1 cellular context compared by ENCODE assay signal in the genomic region with DNA sequence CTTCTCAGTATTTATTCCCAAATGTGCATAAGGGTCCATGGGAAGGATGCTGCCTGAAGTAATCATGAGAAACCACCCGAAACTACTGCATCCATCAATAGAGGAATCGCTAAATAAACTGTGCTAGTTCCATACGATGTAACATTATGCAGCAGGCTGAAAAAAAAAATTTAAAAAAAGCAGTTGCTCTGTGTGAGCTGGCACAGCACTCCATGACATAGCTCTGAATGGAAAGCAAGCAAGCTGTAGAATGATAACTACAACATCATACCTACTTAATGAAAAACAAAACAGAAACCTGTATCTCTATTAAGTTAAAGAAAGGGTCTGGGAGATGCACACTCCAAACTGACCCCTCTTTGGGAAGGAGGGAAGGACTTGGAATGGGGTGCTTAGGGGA.
TF ChIP-seq lines count a peak whose summit lies in the region.

No MANE protein-coding gene starts in this region.

TF ChIP-seq in WTC11, 78 proteins besides CTCF, POLR2A, EP300 and RAD21 (continued from another document):
- TF ChIP-seq, protein P1, sequence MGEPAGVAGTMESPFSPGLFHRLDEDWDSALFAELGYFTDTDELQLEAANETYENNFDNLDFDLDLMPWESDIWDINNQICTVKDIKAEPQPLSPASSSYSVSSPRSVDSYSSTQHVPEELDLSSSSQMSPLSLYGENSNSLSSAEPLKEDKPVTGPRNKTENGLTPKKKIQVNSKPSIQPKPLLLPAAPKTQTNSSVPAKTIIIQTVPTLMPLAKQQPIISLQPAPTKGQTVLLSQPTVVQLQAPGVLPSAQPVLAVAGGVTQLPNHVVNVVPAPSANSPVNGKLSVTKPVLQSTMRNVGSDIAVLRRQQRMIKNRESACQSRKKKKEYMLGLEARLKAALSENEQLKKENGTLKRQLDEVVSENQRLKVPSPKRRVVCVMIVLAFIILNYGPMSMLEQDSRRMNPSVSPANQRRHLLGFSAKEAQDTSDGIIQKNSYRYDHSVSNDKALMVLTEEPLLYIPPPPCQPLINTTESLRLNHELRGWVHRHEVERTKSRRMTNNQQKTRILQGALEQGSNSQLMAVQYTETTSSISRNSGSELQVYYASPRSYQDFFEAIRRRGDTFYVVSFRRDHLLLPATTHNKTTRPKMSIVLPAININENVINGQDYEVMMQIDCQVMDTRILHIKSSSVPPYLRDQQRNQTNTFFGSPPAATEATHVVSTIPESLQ (CRISPR knock-in tag; IDR thresholded peaks at IDR 0.05): no peak
- TF ChIP-seq, protein P2, sequence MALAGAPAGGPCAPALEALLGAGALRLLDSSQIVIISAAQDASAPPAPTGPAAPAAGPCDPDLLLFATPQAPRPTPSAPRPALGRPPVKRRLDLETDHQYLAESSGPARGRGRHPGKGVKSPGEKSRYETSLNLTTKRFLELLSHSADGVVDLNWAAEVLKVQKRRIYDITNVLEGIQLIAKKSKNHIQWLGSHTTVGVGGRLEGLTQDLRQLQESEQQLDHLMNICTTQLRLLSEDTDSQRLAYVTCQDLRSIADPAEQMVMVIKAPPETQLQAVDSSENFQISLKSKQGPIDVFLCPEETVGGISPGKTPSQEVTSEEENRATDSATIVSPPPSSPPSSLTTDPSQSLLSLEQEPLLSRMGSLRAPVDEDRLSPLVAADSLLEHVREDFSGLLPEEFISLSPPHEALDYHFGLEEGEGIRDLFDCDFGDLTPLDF (CRISPR knock-in tag; IDR thresholded peaks at IDR 0.05): no peak
- TF ChIP-seq, protein P3, sequence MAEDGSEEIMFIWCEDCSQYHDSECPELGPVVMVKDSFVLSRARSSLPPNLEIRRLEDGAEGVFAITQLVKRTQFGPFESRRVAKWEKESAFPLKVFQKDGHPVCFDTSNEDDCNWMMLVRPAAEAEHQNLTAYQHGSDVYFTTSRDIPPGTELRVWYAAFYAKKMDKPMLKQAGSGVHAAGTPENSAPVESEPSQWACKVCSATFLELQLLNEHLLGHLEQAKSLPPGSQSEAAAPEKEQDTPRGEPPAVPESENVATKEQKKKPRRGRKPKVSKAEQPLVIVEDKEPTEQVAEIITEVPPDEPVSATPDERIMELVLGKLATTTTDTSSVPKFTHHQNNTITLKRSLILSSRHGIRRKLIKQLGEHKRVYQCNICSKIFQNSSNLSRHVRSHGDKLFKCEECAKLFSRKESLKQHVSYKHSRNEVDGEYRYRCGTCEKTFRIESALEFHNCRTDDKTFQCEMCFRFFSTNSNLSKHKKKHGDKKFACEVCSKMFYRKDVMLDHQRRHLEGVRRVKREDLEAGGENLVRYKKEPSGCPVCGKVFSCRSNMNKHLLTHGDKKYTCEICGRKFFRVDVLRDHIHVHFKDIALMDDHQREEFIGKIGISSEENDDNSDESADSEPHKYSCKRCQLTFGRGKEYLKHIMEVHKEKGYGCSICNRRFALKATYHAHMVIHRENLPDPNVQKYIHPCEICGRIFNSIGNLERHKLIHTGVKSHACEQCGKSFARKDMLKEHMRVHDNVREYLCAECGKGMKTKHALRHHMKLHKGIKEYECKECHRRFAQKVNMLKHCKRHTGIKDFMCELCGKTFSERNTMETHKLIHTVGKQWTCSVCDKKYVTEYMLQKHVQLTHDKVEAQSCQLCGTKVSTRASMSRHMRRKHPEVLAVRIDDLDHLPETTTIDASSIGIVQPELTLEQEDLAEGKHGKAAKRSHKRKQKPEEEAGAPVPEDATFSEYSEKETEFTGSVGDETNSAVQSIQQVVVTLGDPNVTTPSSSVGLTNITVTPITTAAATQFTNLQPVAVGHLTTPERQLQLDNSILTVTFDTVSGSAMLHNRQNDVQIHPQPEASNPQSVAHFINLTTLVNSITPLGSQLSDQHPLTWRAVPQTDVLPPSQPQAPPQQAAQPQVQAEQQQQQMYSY (CRISPR knock-in tag; IDR thresholded peaks at IDR 0.05): no peak
- TF ChIP-seq, protein P4, sequence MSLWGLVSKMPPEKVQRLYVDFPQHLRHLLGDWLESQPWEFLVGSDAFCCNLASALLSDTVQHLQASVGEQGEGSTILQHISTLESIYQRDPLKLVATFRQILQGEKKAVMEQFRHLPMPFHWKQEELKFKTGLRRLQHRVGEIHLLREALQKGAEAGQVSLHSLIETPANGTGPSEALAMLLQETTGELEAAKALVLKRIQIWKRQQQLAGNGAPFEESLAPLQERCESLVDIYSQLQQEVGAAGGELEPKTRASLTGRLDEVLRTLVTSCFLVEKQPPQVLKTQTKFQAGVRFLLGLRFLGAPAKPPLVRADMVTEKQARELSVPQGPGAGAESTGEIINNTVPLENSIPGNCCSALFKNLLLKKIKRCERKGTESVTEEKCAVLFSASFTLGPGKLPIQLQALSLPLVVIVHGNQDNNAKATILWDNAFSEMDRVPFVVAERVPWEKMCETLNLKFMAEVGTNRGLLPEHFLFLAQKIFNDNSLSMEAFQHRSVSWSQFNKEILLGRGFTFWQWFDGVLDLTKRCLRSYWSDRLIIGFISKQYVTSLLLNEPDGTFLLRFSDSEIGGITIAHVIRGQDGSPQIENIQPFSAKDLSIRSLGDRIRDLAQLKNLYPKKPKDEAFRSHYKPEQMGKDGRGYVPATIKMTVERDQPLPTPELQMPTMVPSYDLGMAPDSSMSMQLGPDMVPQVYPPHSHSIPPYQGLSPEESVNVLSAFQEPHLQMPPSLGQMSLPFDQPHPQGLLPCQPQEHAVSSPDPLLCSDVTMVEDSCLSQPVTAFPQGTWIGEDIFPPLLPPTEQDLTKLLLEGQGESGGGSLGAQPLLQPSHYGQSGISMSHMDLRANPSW (CRISPR knock-in tag; conservative IDR thresholded peaks at IDR 0.05; ENCODE audit: low read depth): no peak
- no peak for TF ChIP-seq ZNF219 (CRISPR knock-in tag; IDR thresholded peaks at IDR 0.05; ENCODE audit: borderline replicate concordance)
- no peak for TF ChIP-seq FOXJ3 (CRISPR knock-in tag; IDR thresholded peaks at IDR 0.05; ENCODE audit: borderline replicate concordance)
- TF ChIP-seq ELF4 (CRISPR knock-in tag; IDR thresholded peaks at IDR 0.05; ENCODE audit: low read depth): no peak
- TF ChIP-seq, protein P5, sequence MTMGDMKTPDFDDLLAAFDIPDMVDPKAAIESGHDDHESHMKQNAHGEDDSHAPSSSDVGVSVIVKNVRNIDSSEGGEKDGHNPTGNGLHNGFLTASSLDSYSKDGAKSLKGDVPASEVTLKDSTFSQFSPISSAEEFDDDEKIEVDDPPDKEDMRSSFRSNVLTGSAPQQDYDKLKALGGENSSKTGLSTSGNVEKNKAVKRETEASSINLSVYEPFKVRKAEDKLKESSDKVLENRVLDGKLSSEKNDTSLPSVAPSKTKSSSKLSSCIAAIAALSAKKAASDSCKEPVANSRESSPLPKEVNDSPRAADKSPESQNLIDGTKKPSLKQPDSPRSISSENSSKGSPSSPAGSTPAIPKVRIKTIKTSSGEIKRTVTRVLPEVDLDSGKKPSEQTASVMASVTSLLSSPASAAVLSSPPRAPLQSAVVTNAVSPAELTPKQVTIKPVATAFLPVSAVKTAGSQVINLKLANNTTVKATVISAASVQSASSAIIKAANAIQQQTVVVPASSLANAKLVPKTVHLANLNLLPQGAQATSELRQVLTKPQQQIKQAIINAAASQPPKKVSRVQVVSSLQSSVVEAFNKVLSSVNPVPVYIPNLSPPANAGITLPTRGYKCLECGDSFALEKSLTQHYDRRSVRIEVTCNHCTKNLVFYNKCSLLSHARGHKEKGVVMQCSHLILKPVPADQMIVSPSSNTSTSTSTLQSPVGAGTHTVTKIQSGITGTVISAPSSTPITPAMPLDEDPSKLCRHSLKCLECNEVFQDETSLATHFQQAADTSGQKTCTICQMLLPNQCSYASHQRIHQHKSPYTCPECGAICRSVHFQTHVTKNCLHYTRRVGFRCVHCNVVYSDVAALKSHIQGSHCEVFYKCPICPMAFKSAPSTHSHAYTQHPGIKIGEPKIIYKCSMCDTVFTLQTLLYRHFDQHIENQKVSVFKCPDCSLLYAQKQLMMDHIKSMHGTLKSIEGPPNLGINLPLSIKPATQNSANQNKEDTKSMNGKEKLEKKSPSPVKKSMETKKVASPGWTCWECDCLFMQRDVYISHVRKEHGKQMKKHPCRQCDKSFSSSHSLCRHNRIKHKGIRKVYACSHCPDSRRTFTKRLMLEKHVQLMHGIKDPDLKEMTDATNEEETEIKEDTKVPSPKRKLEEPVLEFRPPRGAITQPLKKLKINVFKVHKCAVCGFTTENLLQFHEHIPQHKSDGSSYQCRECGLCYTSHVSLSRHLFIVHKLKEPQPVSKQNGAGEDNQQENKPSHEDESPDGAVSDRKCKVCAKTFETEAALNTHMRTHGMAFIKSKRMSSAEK (CRISPR knock-in tag; IDR thresholded peaks at IDR 0.05; ENCODE audit: borderline replicate concordance): no peak
- TF ChIP-seq HMGA2 (CRISPR knock-in tag; IDR thresholded peaks at IDR 0.05): no peak
- TF ChIP-seq FOXP1 (CRISPR knock-in tag; IDR thresholded peaks at IDR 0.05; ENCODE audit: borderline replicate concordance): no peak
- TF ChIP-seq, protein P6, sequence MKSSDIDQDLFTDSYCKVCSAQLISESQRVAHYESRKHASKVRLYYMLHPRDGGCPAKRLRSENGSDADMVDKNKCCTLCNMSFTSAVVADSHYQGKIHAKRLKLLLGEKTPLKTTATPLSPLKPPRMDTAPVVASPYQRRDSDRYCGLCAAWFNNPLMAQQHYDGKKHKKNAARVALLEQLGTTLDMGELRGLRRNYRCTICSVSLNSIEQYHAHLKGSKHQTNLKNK (CRISPR knock-in tag; IDR thresholded peaks at IDR 0.05): no peak
- no peak for TF ChIP-seq SP1 (CRISPR knock-in tag; conservative IDR thresholded peaks at IDR 0.05)
